2 cellular contexts compared by ENCODE assay signal in the genomic region with DNA sequence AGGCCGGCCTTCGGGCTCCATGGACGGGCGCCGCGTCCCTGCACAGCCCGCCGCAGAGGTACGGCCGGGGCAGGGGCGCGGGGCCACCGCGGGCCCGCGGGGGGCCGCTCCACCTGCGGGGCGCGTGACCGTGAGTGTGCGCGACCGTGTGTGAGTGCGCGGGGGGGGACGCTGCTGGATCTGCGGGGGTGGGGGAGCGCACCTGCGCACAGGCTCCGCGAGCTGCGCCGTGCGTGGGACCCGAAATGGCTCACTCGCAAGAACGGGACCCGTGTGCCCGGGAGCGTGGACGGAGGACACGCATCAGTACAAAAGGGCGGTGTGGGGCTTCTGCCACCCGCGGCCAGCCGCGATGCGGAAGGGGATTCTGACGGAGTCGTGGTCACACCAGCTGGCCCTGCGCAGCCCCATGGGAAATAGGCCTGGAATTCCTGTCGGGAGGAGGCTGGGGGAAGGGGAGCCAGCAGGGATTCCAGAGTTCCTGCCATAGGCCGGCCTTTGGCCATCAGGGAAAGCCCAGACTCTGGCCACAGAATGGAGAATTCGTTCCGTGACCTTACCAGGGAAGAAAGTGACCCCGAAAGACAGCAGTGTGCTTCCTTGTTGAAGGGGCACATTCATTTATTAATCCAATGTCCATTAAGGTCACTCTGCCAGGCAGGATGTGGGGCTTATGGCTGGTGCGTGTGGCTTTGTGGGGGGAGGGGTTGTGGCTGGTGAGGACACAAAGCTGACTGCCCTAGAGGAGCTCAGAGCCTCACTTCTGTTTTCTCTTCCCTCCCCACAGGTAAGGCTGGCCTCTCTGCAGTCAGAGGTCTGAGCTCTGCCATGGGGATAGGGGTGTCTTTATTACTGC.
TF ChIP-seq lines count a peak whose summit lies in the region.

No MANE protein-coding gene starts in this region.

TF ChIP-seq in HCT116, 20 proteins besides CTCF, POLR2A, EP300 and RAD21 (continued from another document):
- TF ChIP-seq ELF1 (IDR thresholded peaks at IDR 0.05; ENCODE audit: borderline replicate concordance, low read depth) (no peak), EGR1 (IDR thresholded peaks at IDR 0.05; ENCODE audit: low read depth) (peak; percentile 86), ZNF274 (IDR thresholded peaks at IDR 0.05; ENCODE audit: low read depth, low read length) (no peak), ZFX (IDR thresholded peaks at IDR 0.05) (peak; percentile 76; the same call in 1 of the 2 replicates), CBX3 (IDR thresholded peaks at IDR 0.05; ENCODE audit: low read depth) (no peak), SIN3A (IDR thresholded peaks at IDR 0.05; ENCODE audit: low read depth) (no peak; the same call in 1 of the 2 replicates), YY1 (IDR thresholded peaks at IDR 0.05; ENCODE audit: extremely low read depth, insufficient replicate concordance, low read depth, low read length) (no peak), SRF (IDR thresholded peaks at IDR 0.05; ENCODE audit: low read depth) (no peak)
- TF ChIP-seq, protein P1, sequence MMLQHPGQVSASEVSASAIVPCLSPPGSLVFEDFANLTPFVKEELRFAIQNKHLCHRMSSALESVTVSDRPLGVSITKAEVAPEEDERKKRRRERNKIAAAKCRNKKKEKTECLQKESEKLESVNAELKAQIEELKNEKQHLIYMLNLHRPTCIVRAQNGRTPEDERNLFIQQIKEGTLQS (IDR thresholded peaks at IDR 0.05) = no peak
- TF ChIP-seq, protein P2, sequence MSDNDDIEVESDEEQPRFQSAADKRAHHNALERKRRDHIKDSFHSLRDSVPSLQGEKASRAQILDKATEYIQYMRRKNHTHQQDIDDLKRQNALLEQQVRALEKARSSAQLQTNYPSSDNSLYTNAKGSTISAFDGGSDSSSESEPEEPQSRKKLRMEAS (IDR thresholded peaks at IDR 0.05) = no peak

TF ChIP-seq in liver, 16 proteins besides CTCF, POLR2A, EP300 and RAD21 (continued from another document):
- TF ChIP-seq, protein P3, sequence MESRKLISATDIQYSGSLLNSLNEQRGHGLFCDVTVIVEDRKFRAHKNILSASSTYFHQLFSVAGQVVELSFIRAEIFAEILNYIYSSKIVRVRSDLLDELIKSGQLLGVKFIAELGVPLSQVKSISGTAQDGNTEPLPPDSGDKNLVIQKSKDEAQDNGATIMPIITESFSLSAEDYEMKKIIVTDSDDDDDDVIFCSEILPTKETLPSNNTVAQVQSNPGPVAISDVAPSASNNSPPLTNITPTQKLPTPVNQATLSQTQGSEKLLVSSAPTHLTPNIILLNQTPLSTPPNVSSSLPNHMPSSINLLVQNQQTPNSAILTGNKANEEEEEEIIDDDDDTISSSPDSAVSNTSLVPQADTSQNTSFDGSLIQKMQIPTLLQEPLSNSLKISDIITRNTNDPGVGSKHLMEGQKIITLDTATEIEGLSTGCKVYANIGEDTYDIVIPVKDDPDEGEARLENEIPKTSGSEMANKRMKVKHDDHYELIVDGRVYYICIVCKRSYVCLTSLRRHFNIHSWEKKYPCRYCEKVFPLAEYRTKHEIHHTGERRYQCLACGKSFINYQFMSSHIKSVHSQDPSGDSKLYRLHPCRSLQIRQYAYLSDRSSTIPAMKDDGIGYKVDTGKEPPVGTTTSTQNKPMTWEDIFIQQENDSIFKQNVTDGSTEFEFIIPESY (IDR thresholded peaks at IDR 0.05) = no peak
